Comparison of ENCODE assay signal across 8 cellular contexts in the genomic region with DNA sequence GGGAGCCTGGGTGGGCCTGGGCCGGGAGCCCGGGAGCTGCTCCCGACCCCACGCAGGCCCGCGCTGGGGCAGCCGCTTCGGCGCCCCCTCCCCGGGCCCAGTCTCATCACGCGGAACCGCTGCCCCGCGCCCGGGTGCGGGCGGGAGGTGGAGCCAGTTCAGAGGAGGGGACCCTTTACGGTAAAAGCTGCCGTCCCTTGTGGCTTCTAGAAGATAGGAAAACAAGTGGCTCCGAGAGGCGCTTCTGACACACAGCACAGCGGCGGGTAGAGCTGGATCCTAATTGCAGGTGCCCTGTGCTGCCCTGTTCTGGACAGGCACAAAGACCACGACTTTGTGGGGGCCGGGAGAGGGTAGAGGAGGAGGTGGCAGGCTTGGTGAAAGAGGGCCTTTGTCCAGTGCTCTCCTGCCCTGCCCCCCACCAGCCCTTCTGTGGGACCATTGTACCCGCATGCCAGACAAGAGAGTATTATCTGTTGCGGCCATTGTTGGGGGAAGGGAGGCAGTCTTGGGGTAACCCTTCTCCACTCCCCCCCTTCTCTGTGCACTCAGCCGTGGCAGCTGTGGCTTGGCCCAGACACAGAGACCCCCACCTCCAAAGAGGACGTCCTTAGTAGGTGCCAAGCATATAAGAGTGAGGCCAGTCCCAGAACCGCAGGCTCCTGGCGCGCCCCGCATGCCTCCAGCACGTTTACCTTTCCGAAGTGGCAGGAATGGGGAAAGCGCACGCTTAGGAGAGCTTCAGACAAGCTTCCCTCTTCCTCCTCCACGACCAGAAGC. TPM values are rescaled to one million over a fixed set of nuclear protein-coding genes. Genes with fewer than 3 reads are reported as not detected.
DNase-seq lines count a peak whose midpoint lies in the region; ATAC-seq and TF ChIP-seq lines count a peak whose summit lies in the region.

No MANE protein-coding gene starts in this region.

- DNase-seq in SIG-M5 treated with dmso at 0.1 percent for 504 hours (lab: John Stamatoyannopoulos, UW; ENCODE audit: unreplicated experiment), result peak; percentile 58
- DNase-seq in SIG-M5 (lab: John Stamatoyannopoulos, UW), result no peak
- peak; percentile 77 for DNase-seq in activated CD8-positive, alpha-beta memory T cell treated with anti-CD3 and anti-CD28 coated beads, Interleukin-2, amount 50 U/mL, for 48 hours
- DNase-seq in fibroblast of gingiva (ENCODE audit: low read depth), result peak; percentile 12
- no peak for DNase-seq in vagina (ENCODE audit: extremely low spot score in 2 of 2)

- H3K27me3 ChIP-seq in neuron (ENCODE audit: insufficient read depth, low read length) (no peaks in the 10 kb centered on the region), vagina (no peaks in the 10 kb centered on the region)

- H3K36me3 ChIP-seq in KOPT-K1 (ENCODE audit: insufficient read depth, low read length), result peaks cover 45% of the 10 kb centered on the region
- H3K36me3 ChIP-seq in neuron (ENCODE audit: insufficient read depth, low read length), result peaks cover 37% of the 10 kb centered on the region
- H3K36me3 ChIP-seq in vagina, result peaks cover 0 to 34% of the 10 kb centered on the region in 2 donors

- intact Hi-C loops in vagina (cut with DNase I), result loop anchor here (5.0 kb wide), 2 partner anchors 50 to 145 kb away; a partner anchor contains a TSS

- H3K9me3 ChIP-seq in KOPT-K1 (ENCODE audit: insufficient read depth, low read length, poor library complexity, severe bottlenecking) (no peaks in the 10 kb centered on the region), neuron (ENCODE audit: low read length) (peaks cover 7% of the 10 kb centered on the region), vagina (no peaks in the 10 kb centered on the region)

- H3K4me1 ChIP-seq in neuron (ENCODE audit: insufficient read depth, low read length) (peaks cover 12% of the 10 kb centered on the region), vagina (peaks cover 65% of the 10 kb centered on the region)

- H3K4me3 ChIP-seq in neuron (ENCODE audit: low read length) (peak overlapping the region; percentile 76), vagina (peak overlapping the region; percentile 75 to 87)

- H3K27ac ChIP-seq in KOPT-K1 (ENCODE audit: low read depth, low read length, poor library complexity, severe bottlenecking), result peak overlapping the region; percentile 78
- H3K27ac ChIP-seq in vagina, result peak overlapping the region; percentile 92

- H2AFZ ChIP-seq in neuron (ENCODE audit: low read depth, low read length), result peak overlapping the region; percentile 11

- no peak for TF ChIP-seq CTCF in vagina (IDR thresholded peaks at IDR 0.05)

- no peak for ATAC-seq in GM18867 (IDR thresholded peaks at IDR 0.05; ENCODE audit: unreplicated experiment)

- no peak for TF ChIP-seq POLR2A in vagina (IDR thresholded peaks at IDR 0.05)

RNA-seq across cellular contexts. Expression of a gene that starts 0.7 kb away (rescaled TPM):
- 54.0 TPM for total RNA-seq in vagina

RNA-seq across cellular contexts. Expression of a gene that starts 36.9 kb away (rescaled TPM):
- 1.7 TPM for total RNA-seq in vagina

RNA-seq across cellular contexts. Expression of a gene that starts 48.6 kb away (rescaled TPM):
- total RNA-seq in vagina, result 74.9 TPM

RNA-seq across cellular contexts. Expression of a gene that starts 49.9 kb away (rescaled TPM):
- 60.2 TPM for total RNA-seq in vagina

RNA-seq across cellular contexts. Expression of a gene that starts 52.6 kb away (rescaled TPM):
- 28.7 TPM for total RNA-seq in vagina

Comparison
In these comparisons a context has a peak if more than half of its experiments do, and no peak if none do; other contexts are left out.
1. DNase-seq: peak in SIG-M5 treated with dmso at 0.1 percent for 504 hours (single experiment), activated CD8-positive, alpha-beta memory T cell treated with anti-CD3 and anti-CD28 coated beads, Interleukin-2, amount 50 U/mL, for 48 hours (single experiment) and fibroblast of gingiva (single experiment); none in SIG-M5 (single experiment) and vagina (0 of 2).